Comparison of ENCODE assay signal across 1 cellular context in the genomic region with DNA sequence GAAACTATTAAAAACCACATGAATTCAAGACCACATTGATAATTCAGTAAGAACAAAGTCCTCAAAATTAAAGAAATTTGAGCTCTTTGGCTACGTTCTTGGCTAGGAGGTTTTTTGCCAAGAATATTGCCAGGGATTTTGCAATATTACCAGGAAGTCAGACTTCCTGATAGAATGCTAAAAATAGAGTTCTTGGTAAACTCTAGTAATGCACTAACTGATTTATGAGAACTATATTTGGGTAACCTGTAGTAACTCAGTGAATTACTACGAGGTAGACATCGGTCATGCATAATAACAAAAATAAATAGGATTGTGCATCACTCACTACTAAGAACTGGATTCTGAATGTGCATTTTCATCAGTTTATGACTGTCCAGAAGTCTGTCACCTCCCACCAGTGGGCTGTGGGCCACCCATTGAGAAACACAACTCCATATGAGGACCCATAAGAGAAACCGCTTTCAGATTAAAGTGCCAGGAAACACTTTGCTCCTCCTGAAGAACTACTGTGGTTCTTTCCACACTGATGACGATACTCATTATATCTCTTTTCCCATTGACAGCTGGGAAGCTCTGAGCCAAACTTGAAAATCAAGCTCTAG.
TF ChIP-seq lines count a peak whose summit lies in the region.

No MANE protein-coding gene starts in this region.

TF ChIP-seq in SK-N-SH treated with all-trans-retinoic acid at 6 μM for 48 hours, 23 proteins besides CTCF, POLR2A, EP300 and RAD21 (continued from another document):
- TF ChIP-seq, protein P1, sequence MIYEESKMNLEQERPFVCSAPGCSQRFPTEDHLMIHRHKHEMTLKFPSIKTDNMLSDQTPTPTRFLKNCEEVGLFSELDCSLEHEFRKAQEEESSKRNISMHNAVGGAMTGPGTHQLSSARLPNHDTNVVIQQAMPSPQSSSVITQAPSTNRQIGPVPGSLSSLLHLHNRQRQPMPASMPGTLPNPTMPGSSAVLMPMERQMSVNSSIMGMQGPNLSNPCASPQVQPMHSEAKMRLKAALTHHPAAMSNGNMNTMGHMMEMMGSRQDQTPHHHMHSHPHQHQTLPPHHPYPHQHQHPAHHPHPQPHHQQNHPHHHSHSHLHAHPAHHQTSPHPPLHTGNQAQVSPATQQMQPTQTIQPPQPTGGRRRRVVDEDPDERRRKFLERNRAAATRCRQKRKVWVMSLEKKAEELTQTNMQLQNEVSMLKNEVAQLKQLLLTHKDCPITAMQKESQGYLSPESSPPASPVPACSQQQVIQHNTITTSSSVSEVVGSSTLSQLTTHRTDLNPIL (CRISPR knock-in tag; IDR thresholded peaks at IDR 0.05; ENCODE audit: low read depth) = no peak
- TF ChIP-seq RARB (CRISPR knock-in tag; IDR thresholded peaks at IDR 0.05) (no peak), ARNTL (CRISPR knock-in tag; IDR thresholded peaks at IDR 0.05; ENCODE audit: borderline replicate concordance, low read depth) (no peak), TOX (CRISPR knock-in tag; IDR thresholded peaks at IDR 0.05; ENCODE audit: borderline replicate concordance) (no peak), ZFP30 (CRISPR knock-in tag; IDR thresholded peaks at IDR 0.05) (no peak), ZC3H10 (CRISPR knock-in tag; IDR thresholded peaks at IDR 0.05) (no peak), ZNF70 (CRISPR knock-in tag; IDR thresholded peaks at IDR 0.05) (no peak)
- TF ChIP-seq, protein P2, sequence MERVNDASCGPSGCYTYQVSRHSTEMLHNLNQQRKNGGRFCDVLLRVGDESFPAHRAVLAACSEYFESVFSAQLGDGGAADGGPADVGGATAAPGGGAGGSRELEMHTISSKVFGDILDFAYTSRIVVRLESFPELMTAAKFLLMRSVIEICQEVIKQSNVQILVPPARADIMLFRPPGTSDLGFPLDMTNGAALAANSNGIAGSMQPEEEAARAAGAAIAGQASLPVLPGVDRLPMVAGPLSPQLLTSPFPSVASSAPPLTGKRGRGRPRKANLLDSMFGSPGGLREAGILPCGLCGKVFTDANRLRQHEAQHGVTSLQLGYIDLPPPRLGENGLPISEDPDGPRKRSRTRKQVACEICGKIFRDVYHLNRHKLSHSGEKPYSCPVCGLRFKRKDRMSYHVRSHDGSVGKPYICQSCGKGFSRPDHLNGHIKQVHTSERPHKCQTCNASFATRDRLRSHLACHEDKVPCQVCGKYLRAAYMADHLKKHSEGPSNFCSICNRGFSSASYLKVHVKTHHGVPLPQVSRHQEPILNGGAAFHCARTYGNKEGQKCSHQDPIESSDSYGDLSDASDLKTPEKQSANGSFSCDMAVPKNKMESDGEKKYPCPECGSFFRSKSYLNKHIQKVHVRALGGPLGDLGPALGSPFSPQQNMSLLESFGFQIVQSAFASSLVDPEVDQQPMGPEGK (CRISPR knock-in tag; IDR thresholded peaks at IDR 0.05; ENCODE audit: borderline replicate concordance) = no peak
